In the genomic region with DNA sequence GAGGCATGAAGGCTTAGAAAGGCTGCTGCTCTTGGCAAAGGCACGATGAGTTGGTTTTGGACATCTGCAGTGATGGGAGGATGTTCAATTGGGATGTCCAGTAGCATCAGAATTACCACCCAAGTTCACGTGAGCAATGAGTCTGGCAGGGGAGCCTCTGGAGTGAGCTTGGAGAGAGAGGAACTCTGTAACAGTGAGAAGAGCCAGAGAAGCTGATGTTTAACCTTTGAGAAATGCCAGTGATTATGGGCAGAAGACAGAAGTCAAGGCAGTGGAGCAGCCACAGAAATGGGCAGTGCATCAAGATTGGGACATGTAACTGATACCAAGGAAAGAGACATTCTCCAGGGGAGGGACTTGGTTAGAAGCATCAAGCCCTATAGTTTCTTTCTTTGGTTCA, we compare ENCODE assay signal across 21 cellular contexts. TPM values are rescaled to one million over a fixed set of nuclear protein-coding genes. Genes with fewer than 3 reads are reported as not detected.
DNase-seq lines count a peak whose midpoint lies in the region; ATAC-seq, FAIRE-seq and TF ChIP-seq lines count a peak whose summit lies in the region.
"Had no signal": no experiment of that assay in that cellular context is flagged by ENCODE, and none has a peak within 500 bp of the region (broad histone marks: within the 10 kb centered on the region; RNA-seq: fewer than 3 reads in every experiment).

No MANE protein-coding gene starts in this region.

- no peak overlapping the region for H3K27ac Mint-ChIP-seq in activated CD4-positive, alpha-beta T cell treated with anti-CD3 and anti-CD28 coated beads, Interleukin-2, amount 10 ng/mL, durations not matched to agents 24 days and 14 days
- H3K27ac Mint-ChIP-seq in stimulated activated naive B cell treated with anti-CD40 and anti-IgM and Interleukin-4, amounts not matched to agents 10 μg/mL and 1 μg/mL and 100 μg/mL, for 72 hours: peak overlapping the region; percentile 76
- H3K27ac Mint-ChIP-seq in activated naive CD4-positive, alpha-beta T cell treated with anti-CD3 and anti-CD28 coated beads, Interleukin-2, amount 50 U/mL, for 72 hours: no peak overlapping the region
- H3K27ac Mint-ChIP-seq: B cell; CD4-positive, CD25-positive, alpha-beta regulatory T cell; CD8-positive, alpha-beta T cell had no signal

- H3K27me3 ChIP-seq in H1 (replicated peaks in 1 of 4; ENCODE audit: control insufficient read depth in 3 of 4, extremely low read depth in 1 of 4, insufficient read depth in 3 of 4, low read length in 3 of 4) (no peaks in the 10 kb centered on the region; a peak in 2 of 7 replicates), gastrocnemius medialis (no peaks in the 10 kb centered on the region)
- H3K27me3 ChIP-seq: BLaER1 had no signal

- H3K4me3 ChIP-seq in H1 (ENCODE audit: extremely low read depth in 1 of 4, insufficient read depth in 2 of 4, low read depth in 3 of 4, low read length in 4 of 4) (no peak overlapping the region), gastrocnemius medialis (no peak overlapping the region)
- H3K4me3 ChIP-seq: BLaER1 had no signal

- H3K4me1 Mint-ChIP-seq in activated CD4-positive, alpha-beta T cell treated with anti-CD3 and anti-CD28 coated beads, Interleukin-2, amount 10 ng/mL, durations not matched to agents 24 days and 14 days: peaks cover 29% of the 10 kb centered on the region
- H3K4me1 Mint-ChIP-seq in stimulated activated naive B cell treated with anti-CD40 and anti-IgM and Interleukin-4, amounts not matched to agents 10 μg/mL and 1 μg/mL and 100 μg/mL, for 72 hours: peaks cover 45 to 81% of the 10 kb centered on the region in 2 donors

- CTCF ChIA-PET in H1 (lab: Charles Lee; ENCODE audit: partially characterized antibody): interaction anchor here (0.6 to 1.5 kb wide), 5 partner anchors 10 to 955 kb away, joined by 3 read pairs; no protein-coding TSS in a partner anchor

- in situ Hi-C loops in gastrocnemius medialis (cut with MboI; ENCODE audit: low sequenced_read_pairs in 4 of 4): loop anchor here in 1 of 4 donors (5.0 kb wide), 1 partner anchor 95 kb away; no protein-coding TSS in a partner anchor

- H3K27me3 Mint-ChIP-seq in activated CD4-positive, alpha-beta T cell treated with anti-CD3 and anti-CD28 coated beads, Interleukin-2, amount 10 ng/mL, durations not matched to agents 24 days and 14 days: no peaks in the 10 kb centered on the region
- no peaks in the 10 kb centered on the region for H3K27me3 Mint-ChIP-seq in stimulated activated naive B cell treated with anti-CD40 and anti-IgM and Interleukin-4, amounts not matched to agents 10 μg/mL and 1 μg/mL and 100 μg/mL, for 72 hours
- H3K27me3 Mint-ChIP-seq: B cell; CD4-positive, CD25-positive, alpha-beta regulatory T cell had no signal

- TF ChIP-seq CTCF in H1 (IDR thresholded peaks at IDR 0.05; ENCODE audit: control extremely low read depth in 1 of 3, insufficient read depth in 1 of 3, low read depth in 1 of 3, low read length in 3 of 3) (no peak), gastrocnemius medialis (IDR thresholded peaks at IDR 0.05 in 4 of 5, conservative IDR thresholded peaks at IDR 0.05 in 1 of 5) (no peak), D721Med (IDR thresholded peaks at IDR 0.05; ENCODE audit: insufficient read depth, missing control alignments) (no peak)

- no peak for TF ChIP-seq POLR2A in H1 (IDR thresholded peaks at IDR 0.05; ENCODE audit: control extremely low read depth in 1 of 2, low read depth in 2 of 2, low read length in 2 of 2)
- peak in 1 of 2 donors; percentile 10 for TF ChIP-seq POLR2A in gastrocnemius medialis (IDR thresholded peaks at IDR 0.05)

- no peak overlapping the region for H4K5ac ChIP-seq in H1 (ENCODE audit: insufficient read length, low read depth, low read length)

- H3K27ac ChIP-seq in H1 (ENCODE audit: low read depth, low read length): no peak overlapping the region
- peak overlapping the region; percentile 93 to 100 (median 98) for H3K27ac ChIP-seq in gastrocnemius medialis
- H3K27ac ChIP-seq: 22Rv1, BLaER1, C4-2B had no signal

- H2BK15ac ChIP-seq in H1 (ENCODE audit: low read length): no peak overlapping the region

- H3K4me3 Mint-ChIP-seq in activated CD4-positive, alpha-beta T cell treated with anti-CD3 and anti-CD28 coated beads, Interleukin-2, amount 10 ng/mL, durations not matched to agents 24 days and 14 days: no peak overlapping the region
- H3K4me3 Mint-ChIP-seq in stimulated activated naive B cell treated with anti-CD40 and anti-IgM and Interleukin-4, amounts not matched to agents 10 μg/mL and 1 μg/mL and 100 μg/mL, for 72 hours: no peak overlapping the region
- H3K4me3 Mint-ChIP-seq: B cell; CD4-positive, CD25-positive, alpha-beta regulatory T cell; CD8-positive, alpha-beta T cell; H9 had no signal

- H3K9me3 ChIP-seq in H1 (ENCODE audit: insufficient read depth in 2 of 2, low read depth in 1 of 2, low read length in 1 of 2) (no peaks in the 10 kb centered on the region), gastrocnemius medialis (no peaks in the 10 kb centered on the region)
- H3K9me3 ChIP-seq: BLaER1 had no signal

- H2BK12ac ChIP-seq in H1 (ENCODE audit: low read depth, low read length): no peak overlapping the region

- TF ChIP-seq RAD21 in H1 (IDR thresholded peaks at IDR 0.05 in 1 of 2, conservative IDR thresholded peaks at IDR 0.05 in 1 of 2; ENCODE audit: low read depth in 2 of 2, low read length in 2 of 2): no peak

- no peak overlapping the region for H4K8ac ChIP-seq in H1 (ENCODE audit: extremely low read depth, insufficient read depth, low read length)

- H4K20me1 ChIP-seq in H1 (replicated peaks in 1 of 2; ENCODE audit: control insufficient read depth in 1 of 2, insufficient read depth in 2 of 2, low read length in 2 of 2): no peaks in the 10 kb centered on the region
- H4K20me1 ChIP-seq: BLaER1 had no signal

- no peak overlapping the region for H4K91ac ChIP-seq in H1 (replicated peaks; ENCODE audit: insufficient read length, low read length)

- H3K36me3 ChIP-seq in H1 (ENCODE audit: control insufficient read depth in 2 of 4, insufficient read depth in 4 of 4, low read length in 3 of 4) (no peaks in the 10 kb centered on the region), gastrocnemius medialis (no peaks in the 10 kb centered on the region)
- H3K36me3 ChIP-seq: BLaER1 had no signal

- no peak overlapping the region for H2AK5ac ChIP-seq in H1 (ENCODE audit: low read depth, low read length)

- no peak overlapping the region for H2AFZ ChIP-seq in H1 (ENCODE audit: low read length)

- no peaks in the 10 kb centered on the region for H3K9me3 Mint-ChIP-seq in activated CD4-positive, alpha-beta T cell treated with anti-CD3 and anti-CD28 coated beads, Interleukin-2, amount 10 ng/mL, durations not matched to agents 24 days and 14 days
- no peaks in the 10 kb centered on the region for H3K9me3 Mint-ChIP-seq in stimulated activated naive B cell treated with anti-CD40 and anti-IgM and Interleukin-4, amounts not matched to agents 10 μg/mL and 1 μg/mL and 100 μg/mL, for 72 hours
- H3K9me3 Mint-ChIP-seq in activated naive CD4-positive, alpha-beta T cell treated with anti-CD3 and anti-CD28 coated beads, Interleukin-2, amount 50 U/mL, for 72 hours: no peaks in the 10 kb centered on the region
- H3K9me3 Mint-ChIP-seq: CD4-positive, CD25-positive, alpha-beta regulatory T cell; CD8-positive, alpha-beta T cell; H9 had no signal

- no peak overlapping the region for H3K4ac ChIP-seq in H1 (replicated peaks; ENCODE audit: insufficient read length, low read depth, low read length)

- POLR2A ChIA-PET in H1 (lab: Charles Lee; ENCODE audit: partially characterized antibody): no interaction called here

- ATAC-seq in gastrocnemius medialis: peak in 1 of 2 donors; percentile 9
- no peak for ATAC-seq in stimulated activated naive B cell treated with anti-CD40 and anti-IgM and Interleukin-4, amounts not matched to agents 10 μg/mL and 1 μg/mL and 100 μg/mL, for 72 hours (replicated peaks)
- no peak for ATAC-seq in activated naive CD4-positive, alpha-beta T cell treated with anti-CD3 and anti-CD28 coated beads, Interleukin-2, amount 50 U/mL, for 72 hours
- ATAC-seq: CD8-positive, alpha-beta T cell; HCT116 had no signal

- no peaks in the 10 kb centered on the region for H3K79me1 ChIP-seq in H1 (ENCODE audit: low read depth, low read length)

- H2BK120ac ChIP-seq in H1 (replicated peaks; ENCODE audit: low read depth, low read length): no peak overlapping the region

- H3K23ac ChIP-seq in H1 (ENCODE audit: insufficient read length): no peak overlapping the region

- no peak overlapping the region for H3K9ac ChIP-seq in H1 (replicated peaks in 1 of 4; ENCODE audit: extremely low read depth in 1 of 4, low read depth in 3 of 4, low read length in 3 of 4)
- H3K9ac ChIP-seq: BLaER1 had no signal

- H3K4me1 ChIP-seq in H1 (replicated peaks in 1 of 4; ENCODE audit: control insufficient read depth in 3 of 4, insufficient read depth in 4 of 4, low read length in 3 of 4) (peaks cover 0 to 6% (median 5%) of the 10 kb centered on the region in 4 experiments; a peak in 5 of 7 replicates), gastrocnemius medialis (peaks cover 20 to 38% of the 10 kb centered on the region in 2 donors)

- WGBS in H1 (ENCODE audit: extremely low coverage in 1 of 2, insufficient coverage in 1 of 2, insufficient read length in 1 of 2, insufficient replicate concordance in 2 of 2, low coverage in 1 of 2, low lambda C conversion rate in 2 of 2, missing lambda C conversion rate in 1 of 2), 2 experiments: 92% methylated on average over 2 of the region's 2 CpGs; no CpG with 5 or more reads in 1 of the 2 experiments

- H2BK5ac ChIP-seq in H1 (ENCODE audit: low read depth, low read length): no peak overlapping the region

- 0 out of 2 replicates have a peak overlapping the region, but pooled peaks have one; percentile 17 for H2BK20ac ChIP-seq in H1 (ENCODE audit: low read length)

- H3K36me3 Mint-ChIP-seq in activated CD4-positive, alpha-beta T cell treated with anti-CD3 and anti-CD28 coated beads, Interleukin-2, amount 10 ng/mL, durations not matched to agents 24 days and 14 days (ENCODE audit: low read depth): no peaks in the 10 kb centered on the region
- H3K36me3 Mint-ChIP-seq in stimulated activated naive B cell treated with anti-CD40 and anti-IgM and Interleukin-4, amounts not matched to agents 10 μg/mL and 1 μg/mL and 100 μg/mL, for 72 hours: peaks cover 0 to 3% of the 10 kb centered on the region in 2 donors
- no peaks in the 10 kb centered on the region for H3K36me3 Mint-ChIP-seq in activated naive CD4-positive, alpha-beta T cell treated with anti-CD3 and anti-CD28 coated beads, Interleukin-2, amount 50 U/mL, for 72 hours
- H3K36me3 Mint-ChIP-seq: CD4-positive, CD25-positive, alpha-beta regulatory T cell; CD8-positive, alpha-beta T cell had no signal

- no peaks in the 10 kb centered on the region for H3K79me2 ChIP-seq in H1 (ENCODE audit: control insufficient read depth in 1 of 2, insufficient read depth in 2 of 2, low read length in 2 of 2)

- FAIRE-seq in H1 (lab: Jason Lieb, UNC): no peak
- FAIRE-seq in D721Med (lab: Jason Lieb, UNC): no peak
- FAIRE-seq: A204.1, GM12892 had no signal

- DNase-seq in activated CD4-positive, alpha-beta T cell treated with anti-CD3 and anti-CD28 coated beads, Interleukin-2, amount 10 ng/mL, durations not matched to agents 24 days and 14 days: peak; percentile 45
- no peak for DNase-seq in activated CD4-positive, alpha-beta T cell treated with anti-CD3 and anti-CD28 coated beads, Interleukin-2, amount 50 U/mL, for 48 hours
- DNase-seq in H1 (ENCODE audit: low read depth in 1 of 2, low spot score in 2 of 2) (no peak), gastrocnemius medialis (peak; percentile 30 to 64), D721Med (ENCODE audit: insufficient read length, low spot score) (no peak), GDM1 (lab: John Stamatoyannopoulos, UW) (no peak)
- DNase-seq in stimulated activated naive B cell treated with anti-CD40 and anti-IgM and Interleukin-4, amounts not matched to agents 10 μg/mL and 1 μg/mL and 100 μg/mL, for 72 hours: no peak
- DNase-seq in activated naive CD4-positive, alpha-beta T cell treated with anti-CD3 and anti-CD28 coated beads, Interleukin-2, amount 50 U/mL, for 72 hours (ENCODE audit: low spot score in 2 of 2): no peak
- DNase-seq: CD4-positive, CD25-positive, alpha-beta regulatory T cell; CD8-positive, alpha-beta T cell; DMS53; DMS79 treated with DMSO at 0.1 percent for 48 hours; GOT3; H9 had no signal

- intact Hi-C loops in activated CD4-positive, alpha-beta T cell treated with anti-CD3 and anti-CD28 coated beads, Interleukin-2, amount 10 ng/mL, durations not matched to agents 24 days and 14 days (cut with micrococcal nuclease): no loop called here
- intact Hi-C loops in gastrocnemius medialis (cut with DNase I; ENCODE audit: low total_unique reads): loop anchor here (10.0 kb wide), 1 partner anchor 77 kb away; no protein-coding TSS in a partner anchor

- no peaks in the 10 kb centered on the region for H3K23me2 ChIP-seq in H1 (ENCODE audit: low read depth, low read length)

- no peak overlapping the region for H3K56ac ChIP-seq in H1 (replicated peaks; ENCODE audit: insufficient read length, low read depth, low read length)

- H3K4me2 ChIP-seq in H1 (ENCODE audit: insufficient read depth in 1 of 2, low read depth in 2 of 2, low read length in 2 of 2): no peak overlapping the region
- H3K4me2 ChIP-seq: BLaER1 had no signal

- no peak overlapping the region for H3K18ac ChIP-seq in H1 (ENCODE audit: extremely low read depth, low read length)

- no peak overlapping the region for H3K14ac ChIP-seq in H1 (ENCODE audit: insufficient read length)

- TF ChIP-seq EP300 in H1 (IDR thresholded peaks at IDR 0.05; ENCODE audit: borderline replicate concordance in 1 of 2, low read depth in 2 of 2, low read length in 2 of 2): no peak

RNA-seq across cellular contexts. Expression of gene SEC61B, which starts 39.8 kb away (rescaled TPM):
- total RNA-seq in activated CD4-positive, alpha-beta T cell treated with anti-CD3 and anti-CD28 coated beads, Interleukin-2, amount 10 ng/mL, durations not matched to agents 24 days and 14 days: 169 and 170 TPM in 2 replicates
- total RNA-seq in H1 (2021; fragmentation: NEBNext Ultra II Directional; extraction: Animal tissue kit (Norgen Biotek cat#: 25700)): 155 and 163 TPM in 2 replicates
- 315 and 379 TPM in 2 replicates for polyA plus RNA-seq in H1 (2011; rRNA removed)
- polyA plus RNA-seq in H1 (2011; cell fraction: cytosol; rRNA removed): 222 TPM
- polyA plus RNA-seq in H1 (2011; cell fraction: nucleus; rRNA removed): 109 TPM
- polyA plus RNA-seq in H1 (2012, experiment 1 of 2): 179 to 259 TPM (median 234 TPM) in 4 replicates
- polyA plus RNA-seq in H1 (2012, experiment 2 of 2): 527 TPM
- 451 TPM for polyA plus RNA-seq in H1 (2013, experiment 1 of 2)
- 470 TPM for polyA plus RNA-seq in H1 (2013, experiment 2 of 2)
- polyA minus RNA-seq in H1 (2011; rRNA and poly(A)+ RNA removed): 37.0 and 38.5 TPM in 2 replicates
- polyA minus RNA-seq in H1 (2011; cell fraction: cytosol; rRNA and poly(A)+ RNA removed): 32.5 TPM
- 37.5 TPM for polyA minus RNA-seq in H1 (2011; cell fraction: nucleus; rRNA and poly(A)+ RNA removed)
- 10 to 100 TPM; 20.5 to 50.5 (median 24.9) TPM for total RNA-seq in gastrocnemius medialis
- 100 to 1,000 TPM; 105 to 127 TPM for total RNA-seq in activated naive CD4-positive, alpha-beta T cell treated with anti-CD3 and anti-CD28 coated beads, Interleukin-2, amount 50 U/mL, for 72 hours

RNA-seq across cellular contexts. Expression of gene ALG2, which starts 40.2 kb away (rescaled TPM):
- total RNA-seq in activated CD4-positive, alpha-beta T cell treated with anti-CD3 and anti-CD28 coated beads, Interleukin-2, amount 10 ng/mL, durations not matched to agents 24 days and 14 days: 29.2 and 31.0 TPM in 2 replicates
- total RNA-seq in H1 (2021; fragmentation: NEBNext Ultra II Directional; extraction: Animal tissue kit (Norgen Biotek cat#: 25700)): 27.8 and 30.7 TPM in 2 replicates
- polyA plus RNA-seq in H1 (2011; rRNA removed): 26.7 and 27.1 TPM in 2 replicates
- 27.7 TPM for polyA plus RNA-seq in H1 (2011; cell fraction: cytosol; rRNA removed)
- polyA plus RNA-seq in H1 (2011; cell fraction: nucleus; rRNA removed): 17.0 TPM
- polyA plus RNA-seq in H1 (2012, experiment 1 of 2): 19.3 to 23.1 TPM (median 21.7 TPM) in 4 replicates
- 13.0 TPM for polyA plus RNA-seq in H1 (2012, experiment 2 of 2)
- polyA plus RNA-seq in H1 (2013, experiment 1 of 2): 41.1 TPM
- polyA plus RNA-seq in H1 (2013, experiment 2 of 2): 52.8 TPM
- 25.5 and 30.1 TPM in 2 replicates for polyA minus RNA-seq in H1 (2011; rRNA and poly(A)+ RNA removed)
- polyA minus RNA-seq in H1 (2011; cell fraction: cytosol; rRNA and poly(A)+ RNA removed): 14.7 TPM
- 22.0 TPM for polyA minus RNA-seq in H1 (2011; cell fraction: nucleus; rRNA and poly(A)+ RNA removed)
- 10 to 100 TPM; 12.3 to 19.9 (median 14.7) TPM for total RNA-seq in gastrocnemius medialis
- 10 to 100 TPM; 14.0 to 20.6 TPM for total RNA-seq in activated naive CD4-positive, alpha-beta T cell treated with anti-CD3 and anti-CD28 coated beads, Interleukin-2, amount 50 U/mL, for 72 hours

Comparison
In these comparisons a context has a peak if more than half of its experiments do, and no peak if none do; other contexts are left out.
1. DNase-seq: peak in activated CD4-positive, alpha-beta T cell treated with anti-CD3 and anti-CD28 coated beads, Interleukin-2, amount 10 ng/mL, durations not matched to agents 24 days and 14 days (single experiment) and gastrocnemius medialis (2 of 2); none in activated CD4-positive, alpha-beta T cell treated with anti-CD3 and anti-CD28 coated beads, Interleukin-2, amount 50 U/mL, for 48 hours (0 of 2), H1 (0 of 2), stimulated activated naive B cell treated with anti-CD40 and anti-IgM and Interleukin-4, amounts not matched to agents 10 μg/mL and 1 μg/mL and 100 μg/mL, for 72 hours (single experiment), D721Med (single experiment), activated naive CD4-positive, alpha-beta T cell treated with anti-CD3 and anti-CD28 coated beads, Interleukin-2, amount 50 U/mL, for 72 hours (0 of 2) and GDM1 (single experiment).